Comparison of ENCODE assay signal across 8 cellular contexts in genomic region chr16:785563-786535, GRCh38. TPM values are rescaled to one million over a fixed set of nuclear protein-coding genes. Genes with fewer than 3 reads are reported as not detected.
DNase-seq lines count a peak whose midpoint lies in the region; ATAC-seq and TF ChIP-seq lines count a peak whose summit lies in the region.

No MANE protein-coding gene starts in this region.

- no peaks in the 10 kb centered on the region for H3K36me3 Mint-ChIP-seq in chondrocyte (ENCODE audit: low read depth)

- no peak overlapping the region for H3K27ac Mint-ChIP-seq in chondrocyte (ENCODE audit: unreplicated experiment)

- peaks cover 0 to 13% (median 0%) of the 10 kb centered on the region in 4 donors for H3K4me1 ChIP-seq in right lobe of liver

- no peaks in the 10 kb centered on the region for H3K27me3 ChIP-seq in right lobe of liver

- intact Hi-C loops in right lobe of liver (cut with DNase I) = loop anchor here in 1 of 2 donors (5.0 kb wide), 1 partner anchor 74 kb away; no protein-coding TSS in a partner anchor

- 20% methylated on average over 2 of the region's 58 CpGs for WGBS in right lobe of liver (ENCODE audit: insufficient coverage, low coverage, low lambda C conversion rate, missing lambda C conversion rate)

- no peaks in the 10 kb centered on the region for H3K27me3 Mint-ChIP-seq in chondrocyte (ENCODE audit: low read depth)

- no peaks in the 10 kb centered on the region for H3K9me3 Mint-ChIP-seq in chondrocyte (ENCODE audit: low read depth)

- TF ChIP-seq CTCF in chondrocyte (IDR thresholded peaks at IDR 0.05) = peak; percentile 83
- TF ChIP-seq CTCF in right lobe of liver (IDR thresholded peaks at IDR 0.05) = peak; percentile 62 to 84 (median 72)

- no peak overlapping the region for H3K4me3 ChIP-seq in right lobe of liver

- no peak overlapping the region for H3K27ac ChIP-seq in right lobe of liver

- no peaks in the 10 kb centered on the region for H3K9me3 ChIP-seq in right lobe of liver

- no peak for TF ChIP-seq POLR2A in right lobe of liver (IDR thresholded peaks at IDR 0.05)

- H3K4me1 Mint-ChIP-seq in chondrocyte (ENCODE audit: low read depth) = peaks cover 3% of the 10 kb centered on the region

- DNase-seq in COLO829 (ENCODE audit: low spot score) (peak; percentile 20), LoVo (ENCODE audit: low spot score) (peak; percentile 43), chondrocyte (ENCODE audit: low spot score) (no peak), right lobe of liver (peak; percentile 74 to 76 (median 75)), NCI-H2171 treated with DMSO at 0.1 percent for 48 hours (lab: John Stamatoyannopoulos, UW) (no peak)
- DNase-seq in activated CD4-positive, alpha-beta T cell treated with anti-CD3 and anti-CD28 coated beads, Interleukin-2, amount 50 U/mL, for 1 hour = peak; percentile 75
- DNase-seq in stimulated activated CD8-positive, alpha-beta memory T cell treated with anti-CD3 and anti-CD28 coated beads, Interleukin-12 subunit alpha, Interleukin-12 subunit beta, amount 100 ng/mL, for 24 hours (ENCODE audit: extremely low read depth) = peak; percentile 44

- peak overlapping the region; percentile 40 for H3K4me3 Mint-ChIP-seq in chondrocyte (ENCODE audit: unreplicated experiment)

- no peaks in the 10 kb centered on the region for H3K36me3 ChIP-seq in right lobe of liver

- ATAC-seq in right lobe of liver = peak; percentile 35 to 59 (median 52)
- no peak for ATAC-seq in GM19463 (IDR thresholded peaks at IDR 0.05; ENCODE audit: unreplicated experiment)

RNA-seq across cellular contexts. Expression of gene RPUSD1, which starts 2.3 kb away (rescaled TPM):
- total RNA-seq in chondrocyte (17.6 to 21.6 TPM (median 19.6 TPM) in 3 replicates), right lobe of liver (10 to 100 TPM in 2 of 6 experiments, 1 to 10 TPM in 4; 5.1 to 16.2 (median 6.6) TPM)

RNA-seq across cellular contexts. Expression of gene CHTF18, which starts 2.6 kb away (rescaled TPM):
- total RNA-seq in chondrocyte = 12.8 to 35.9 TPM (median 13.3 TPM) in 3 replicates
- 1 to 10 TPM; 2.9 to 7.8 (median 4.6) TPM for total RNA-seq in right lobe of liver

RNA-seq across cellular contexts. Expression of gene GNG13, which starts 14.7 kb away (rescaled TPM):
- total RNA-seq in chondrocyte (not detected in 3 replicates), right lobe of liver (not detected)

RNA-seq across cellular contexts. Expression of gene MSLN, which starts 25.3 kb away (rescaled TPM):
- 0.41 TPM in 1 of 3 replicates, not detected in the others for total RNA-seq in chondrocyte
- under 1 TPM in 1 of 6 experiments, not detected in 5; 0.25 TPM for total RNA-seq in right lobe of liver

RNA-seq across cellular contexts. Expression of gene CIAO3, which starts 45.1 kb away (rescaled TPM):
- total RNA-seq in chondrocyte (20.5 to 26.6 TPM (median 22.1 TPM) in 3 replicates), right lobe of liver (10 to 100 TPM; 11.9 to 26.1 (median 17.3) TPM)

Comparison
In these comparisons a context has a peak if more than half of its experiments do, and no peak if none do; other contexts are left out.
1. DNase-seq: peak in COLO829 (single experiment), LoVo (single experiment), activated CD4-positive, alpha-beta T cell treated with anti-CD3 and anti-CD28 coated beads, Interleukin-2, amount 50 U/mL, for 1 hour (single experiment), right lobe of liver (3 of 3) and stimulated activated CD8-positive, alpha-beta memory T cell treated with anti-CD3 and anti-CD28 coated beads, Interleukin-12 subunit alpha, Interleukin-12 subunit beta, amount 100 ng/mL, for 24 hours (single experiment); none in chondrocyte (single experiment) and NCI-H2171 treated with DMSO at 0.1 percent for 48 hours (single experiment).